Comparison of ENCODE assay signal across 1 cellular context in the genomic region with DNA sequence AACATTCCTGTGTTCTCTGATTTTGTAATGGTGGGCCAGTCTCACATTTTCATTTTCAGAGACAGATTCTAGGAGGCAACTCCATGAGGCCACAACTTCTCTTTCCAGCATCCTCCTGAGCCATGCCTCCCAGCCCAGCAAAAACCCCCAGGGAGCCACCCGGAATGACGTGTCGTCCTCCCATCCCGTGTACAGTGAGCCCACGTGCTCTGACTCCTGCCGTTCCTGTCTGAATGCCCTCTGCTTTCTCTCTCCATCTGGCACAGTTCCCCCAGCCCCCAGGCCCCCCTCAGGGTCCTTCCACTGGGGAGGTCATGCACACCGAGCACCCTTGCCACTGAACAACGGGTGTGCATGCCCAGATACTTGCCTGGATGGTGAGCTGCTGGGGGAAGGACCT.
TF ChIP-seq lines count a peak whose summit lies in the region.

No MANE protein-coding gene starts in this region.

TF ChIP-seq in SK-N-SH, 30 proteins besides CTCF, POLR2A, EP300 and RAD21:
- no peak for TF ChIP-seq RFX5 (IDR thresholded peaks at IDR 0.05; ENCODE audit: low read length)
- TF ChIP-seq IRF3 (IDR thresholded peaks at IDR 0.05; ENCODE audit: low read depth, low read length), result no peak
- TF ChIP-seq ZBTB33 (IDR thresholded peaks at IDR 0.05; ENCODE audit: borderline replicate concordance, low read depth), result no peak
- no peak for TF ChIP-seq ELF1 (IDR thresholded peaks at IDR 0.05)
- TF ChIP-seq TEAD4 (IDR thresholded peaks at IDR 0.05; ENCODE audit: borderline replicate concordance, insufficient read depth), result no peak
- no peak for TF ChIP-seq FOXM1 (IDR thresholded peaks at IDR 0.05; ENCODE audit: low read depth)
- no peak for TF ChIP-seq MXI1 (IDR thresholded peaks at IDR 0.05; ENCODE audit: low read depth, low read length)
- no peak for TF ChIP-seq TCF12 (IDR thresholded peaks at IDR 0.05)
- no peak for TF ChIP-seq POLR2AphosphoS5 (IDR thresholded peaks at IDR 0.05; ENCODE audit: low read depth, low read length)
- TF ChIP-seq CHD2 (IDR thresholded peaks at IDR 0.05; ENCODE audit: low read length, partially characterized antibody), result no peak
- no peak for TF ChIP-seq MEF2A (IDR thresholded peaks at IDR 0.05; ENCODE audit: borderline replicate concordance, low read depth)
- no peak for TF ChIP-seq NRF1 (IDR thresholded peaks at IDR 0.05; ENCODE audit: low read depth, low read length)
- no peak for TF ChIP-seq MAX (IDR thresholded peaks at IDR 0.05; ENCODE audit: low read depth)
